2 cellular contexts compared by ENCODE assay signal in the genomic region with DNA sequence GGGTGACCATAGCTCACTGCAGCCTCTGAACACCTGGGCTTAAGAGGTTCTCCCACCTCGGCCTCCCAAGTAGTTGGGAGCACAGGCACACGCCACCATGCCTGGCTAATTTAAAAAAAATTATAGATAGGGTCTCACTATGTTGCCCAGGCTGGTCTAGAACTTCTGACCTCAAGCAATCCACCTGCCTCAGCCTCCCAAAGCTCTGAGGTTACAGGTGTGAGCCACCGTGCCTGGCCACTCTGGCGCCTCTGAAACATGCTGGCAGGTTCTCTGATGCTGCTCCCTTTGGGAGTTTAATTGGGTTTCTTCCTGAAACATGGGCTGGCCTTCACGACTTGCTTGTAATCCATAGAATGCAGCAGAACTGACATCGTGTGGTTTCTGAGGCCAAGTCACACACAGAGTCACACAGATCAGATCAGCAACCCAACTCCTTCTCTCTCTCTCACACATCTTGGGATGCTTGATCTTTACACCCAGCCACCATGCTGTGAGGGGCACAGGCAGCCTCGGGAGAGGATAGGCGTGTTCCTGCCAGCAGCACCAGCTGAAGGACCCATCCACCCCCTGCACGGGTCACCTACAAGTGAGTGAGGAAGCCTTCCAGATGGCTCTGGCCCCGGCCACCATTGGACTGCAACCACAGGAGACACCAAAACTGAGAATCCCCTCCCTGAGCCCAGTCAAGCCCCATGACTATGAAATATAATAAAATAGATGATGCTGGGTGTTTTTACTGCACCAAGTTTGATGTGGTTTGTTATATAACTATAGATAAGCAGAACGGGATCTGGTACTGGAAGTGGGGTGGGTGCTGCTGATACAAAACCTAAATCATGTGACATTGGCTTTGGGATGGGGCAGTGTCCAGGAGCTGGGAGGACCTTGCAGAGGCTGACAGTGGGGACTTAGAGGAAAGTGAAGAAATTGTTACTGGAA.
TF ChIP-seq lines count a peak whose summit lies in the region.

No MANE protein-coding gene starts in this region.

TF ChIP-seq in HEK293, 187 proteins besides CTCF, POLR2A, EP300 and RAD21:
- TF ChIP-seq HOXD13 (CRISPR knock-in tag; IDR thresholded peaks at IDR 0.05; ENCODE audit: borderline replicate concordance), result no peak
- TF ChIP-seq ZNF239 (tag by site-specific recombination; IDR thresholded peaks at IDR 0.05), result no peak
- TF ChIP-seq, protein P1, sequence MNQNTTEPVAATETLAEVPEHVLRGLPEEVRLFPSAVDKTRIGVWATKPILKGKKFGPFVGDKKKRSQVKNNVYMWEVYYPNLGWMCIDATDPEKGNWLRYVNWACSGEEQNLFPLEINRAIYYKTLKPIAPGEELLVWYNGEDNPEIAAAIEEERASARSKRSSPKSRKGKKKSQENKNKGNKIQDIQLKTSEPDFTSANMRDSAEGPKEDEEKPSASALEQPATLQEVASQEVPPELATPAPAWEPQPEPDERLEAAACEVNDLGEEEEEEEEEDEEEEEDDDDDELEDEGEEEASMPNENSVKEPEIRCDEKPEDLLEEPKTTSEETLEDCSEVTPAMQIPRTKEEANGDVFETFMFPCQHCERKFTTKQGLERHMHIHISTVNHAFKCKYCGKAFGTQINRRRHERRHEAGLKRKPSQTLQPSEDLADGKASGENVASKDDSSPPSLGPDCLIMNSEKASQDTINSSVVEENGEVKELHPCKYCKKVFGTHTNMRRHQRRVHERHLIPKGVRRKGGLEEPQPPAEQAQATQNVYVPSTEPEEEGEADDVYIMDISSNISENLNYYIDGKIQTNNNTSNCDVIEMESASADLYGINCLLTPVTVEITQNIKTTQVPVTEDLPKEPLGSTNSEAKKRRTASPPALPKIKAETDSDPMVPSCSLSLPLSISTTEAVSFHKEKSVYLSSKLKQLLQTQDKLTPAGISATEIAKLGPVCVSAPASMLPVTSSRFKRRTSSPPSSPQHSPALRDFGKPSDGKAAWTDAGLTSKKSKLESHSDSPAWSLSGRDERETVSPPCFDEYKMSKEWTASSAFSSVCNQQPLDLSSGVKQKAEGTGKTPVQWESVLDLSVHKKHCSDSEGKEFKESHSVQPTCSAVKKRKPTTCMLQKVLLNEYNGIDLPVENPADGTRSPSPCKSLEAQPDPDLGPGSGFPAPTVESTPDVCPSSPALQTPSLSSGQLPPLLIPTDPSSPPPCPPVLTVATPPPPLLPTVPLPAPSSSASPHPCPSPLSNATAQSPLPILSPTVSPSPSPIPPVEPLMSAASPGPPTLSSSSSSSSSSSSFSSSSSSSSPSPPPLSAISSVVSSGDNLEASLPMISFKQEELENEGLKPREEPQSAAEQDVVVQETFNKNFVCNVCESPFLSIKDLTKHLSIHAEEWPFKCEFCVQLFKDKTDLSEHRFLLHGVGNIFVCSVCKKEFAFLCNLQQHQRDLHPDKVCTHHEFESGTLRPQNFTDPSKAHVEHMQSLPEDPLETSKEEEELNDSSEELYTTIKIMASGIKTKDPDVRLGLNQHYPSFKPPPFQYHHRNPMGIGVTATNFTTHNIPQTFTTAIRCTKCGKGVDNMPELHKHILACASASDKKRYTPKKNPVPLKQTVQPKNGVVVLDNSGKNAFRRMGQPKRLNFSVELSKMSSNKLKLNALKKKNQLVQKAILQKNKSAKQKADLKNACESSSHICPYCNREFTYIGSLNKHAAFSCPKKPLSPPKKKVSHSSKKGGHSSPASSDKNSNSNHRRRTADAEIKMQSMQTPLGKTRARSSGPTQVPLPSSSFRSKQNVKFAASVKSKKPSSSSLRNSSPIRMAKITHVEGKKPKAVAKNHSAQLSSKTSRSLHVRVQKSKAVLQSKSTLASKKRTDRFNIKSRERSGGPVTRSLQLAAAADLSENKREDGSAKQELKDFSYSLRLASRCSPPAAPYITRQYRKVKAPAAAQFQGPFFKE (tag by site-specific recombination; IDR thresholded peaks at IDR 0.05; ENCODE audit: borderline replicate concordance), result no peak
- TF ChIP-seq ZNF707 (tag by site-specific recombination; IDR thresholded peaks at IDR 0.05), result peak; percentile 83
- no peak for TF ChIP-seq ZIC2 (tag by site-specific recombination; IDR thresholded peaks at IDR 0.05)
- no peak for TF ChIP-seq ZBTB17 (tag by site-specific recombination; IDR thresholded peaks at IDR 0.05)
- TF ChIP-seq EGR2 (tag by site-specific recombination; IDR thresholded peaks at IDR 0.05; ENCODE audit: low read depth), result no peak
- TF ChIP-seq GFI1B (tag by site-specific recombination; IDR thresholded peaks at IDR 0.05), result no peak
- 0 out of 2 replicates have a peak, but pooled peaks have one; percentile 43 for TF ChIP-seq ZNF121 (tag by site-specific recombination; IDR thresholded peaks at IDR 0.05)
- TF ChIP-seq WT1 (tag by site-specific recombination; IDR thresholded peaks at IDR 0.05), result no peak
TF ChIP-seq in HEK293: peak in this region for 2.

TF ChIP-seq in H1, 55 proteins besides CTCF, POLR2A, EP300 and RAD21:
- TF ChIP-seq KDM1A (IDR thresholded peaks at IDR 0.05; ENCODE audit: borderline replicate concordance, low read length) (no peak), CHD1 (IDR thresholded peaks at IDR 0.05; ENCODE audit: low read depth, low read length) (no peak), RNF2 (IDR thresholded peaks at IDR 0.05; ENCODE audit: borderline replicate concordance, low read depth, low read length, missing control alignments, poor library complexity, severe bottlenecking) (no peak), SRF (IDR thresholded peaks at IDR 0.05; ENCODE audit: low read depth, low read length) (no peak), FOSL1 (IDR thresholded peaks at IDR 0.05; ENCODE audit: insufficient read depth, low read depth, low read length) (no peak), GTF2F1 (IDR thresholded peaks at IDR 0.05; ENCODE audit: borderline replicate concordance, low read depth, low read length) (no peak), SIX5 (IDR thresholded peaks at IDR 0.05; ENCODE audit: low read depth, low read length) (no peak), CREB1 (IDR thresholded peaks at IDR 0.05) (no peak), CEBPB (IDR thresholded peaks at IDR 0.05; ENCODE audit: low read depth, low read length) (no peak), YY1 (IDR thresholded peaks at IDR 0.05; ENCODE audit: low read depth, low read length) (no peak), EGR1 (IDR thresholded peaks at IDR 0.05; ENCODE audit: borderline replicate concordance, low read depth, low read length) (no peak), POU5F1 (IDR thresholded peaks at IDR 0.05; ENCODE audit: low read depth, low read length) (no peak), SUZ12 (IDR thresholded peaks at IDR 0.05; ENCODE audit: low read length) (no peak), BACH1 (IDR thresholded peaks at IDR 0.05; ENCODE audit: low read length) (no peak), JUND (IDR thresholded peaks at IDR 0.05; ENCODE audit: low read length) (no peak), KDM4A (IDR thresholded peaks at IDR 0.05; ENCODE audit: low read depth, low read length, severe bottlenecking) (no peak), RFX5 (IDR thresholded peaks at IDR 0.05; ENCODE audit: borderline replicate concordance, low read depth, low read length) (no peak), JUN (IDR thresholded peaks at IDR 0.05; ENCODE audit: low read depth, low read length) (no peak)
- TF ChIP-seq, protein P2, sequence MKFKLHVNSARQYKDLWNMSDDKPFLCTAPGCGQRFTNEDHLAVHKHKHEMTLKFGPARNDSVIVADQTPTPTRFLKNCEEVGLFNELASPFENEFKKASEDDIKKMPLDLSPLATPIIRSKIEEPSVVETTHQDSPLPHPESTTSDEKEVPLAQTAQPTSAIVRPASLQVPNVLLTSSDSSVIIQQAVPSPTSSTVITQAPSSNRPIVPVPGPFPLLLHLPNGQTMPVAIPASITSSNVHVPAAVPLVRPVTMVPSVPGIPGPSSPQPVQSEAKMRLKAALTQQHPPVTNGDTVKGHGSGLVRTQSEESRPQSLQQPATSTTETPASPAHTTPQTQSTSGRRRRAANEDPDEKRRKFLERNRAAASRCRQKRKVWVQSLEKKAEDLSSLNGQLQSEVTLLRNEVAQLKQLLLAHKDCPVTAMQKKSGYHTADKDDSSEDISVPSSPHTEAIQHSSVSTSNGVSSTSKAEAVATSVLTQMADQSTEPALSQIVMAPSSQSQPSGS (IDR thresholded peaks at IDR 0.05; ENCODE audit: low read length), result no peak
- TF ChIP-seq, protein P3, sequence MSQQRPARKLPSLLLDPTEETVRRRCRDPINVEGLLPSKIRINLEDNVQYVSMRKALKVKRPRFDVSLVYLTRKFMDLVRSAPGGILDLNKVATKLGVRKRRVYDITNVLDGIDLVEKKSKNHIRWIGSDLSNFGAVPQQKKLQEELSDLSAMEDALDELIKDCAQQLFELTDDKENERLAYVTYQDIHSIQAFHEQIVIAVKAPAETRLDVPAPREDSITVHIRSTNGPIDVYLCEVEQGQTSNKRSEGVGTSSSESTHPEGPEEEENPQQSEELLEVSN (IDR thresholded peaks at IDR 0.05), result no peak
